ENCODE assay signal across 8 cellular contexts in the genomic region with DNA sequence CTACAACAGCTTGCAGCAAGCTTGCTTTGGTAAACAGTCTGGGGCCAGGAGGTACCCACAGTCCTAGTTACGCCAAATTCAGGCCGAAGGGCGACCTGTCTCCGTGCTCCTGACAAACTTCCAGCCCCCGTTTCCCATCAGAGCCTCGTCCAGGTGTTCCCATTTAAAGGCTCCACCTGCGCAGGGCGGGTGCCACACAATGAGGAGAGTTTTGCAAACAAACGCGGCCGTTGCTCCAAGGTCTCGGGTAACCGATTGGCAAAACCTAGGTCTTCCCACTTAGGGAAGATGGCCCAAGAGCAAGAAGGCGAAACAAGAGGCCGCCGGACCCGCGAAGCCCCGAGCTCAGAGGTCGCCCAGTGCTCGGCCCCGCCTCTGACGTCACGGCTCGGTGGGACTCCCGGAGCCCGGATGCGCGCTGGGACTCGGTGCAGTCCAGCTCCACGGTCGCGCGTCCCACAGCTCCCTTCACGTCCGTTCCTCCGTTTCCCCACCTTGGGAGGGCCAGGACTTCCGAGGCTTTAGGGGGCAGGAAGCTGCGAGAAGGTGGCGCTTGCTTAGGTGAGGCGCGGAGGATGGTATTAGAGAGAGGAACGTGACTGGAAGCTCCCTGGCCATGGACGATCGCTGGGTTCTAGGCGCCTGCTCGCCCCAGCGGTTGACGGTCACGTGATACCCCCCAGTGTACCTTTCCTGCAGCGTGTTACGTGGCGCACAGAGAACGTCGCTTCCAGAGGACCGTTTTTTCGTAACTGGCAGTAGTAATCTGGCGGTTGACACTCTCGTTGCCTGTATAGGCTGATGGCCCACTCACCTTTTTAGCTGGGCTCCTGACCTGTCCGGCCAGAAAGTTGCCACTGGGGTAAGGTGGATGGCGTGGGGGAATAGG. TPM values are rescaled to one million over a fixed set of nuclear protein-coding genes. Genes with fewer than 3 reads are reported as not detected.
DNase-seq lines count a peak whose midpoint lies in the region; ATAC-seq and TF ChIP-seq lines count a peak whose summit lies in the region.

No MANE protein-coding gene starts in this region.

- peaks cover 25% of the 10 kb centered on the region for H3K4me1 Mint-ChIP-seq in CD14-positive monocyte
- peaks cover 6% of the 10 kb centered on the region for H3K4me1 Mint-ChIP-seq in activated CD8-positive, alpha-beta T cell treated with anti-CD3 and anti-CD28 coated beads, Interleukin-2, amount 10 ng/mL, durations not matched to agents 7 days and 5 days (ENCODE audit: low read depth)
- peaks cover 15 to 38% (median 19%) of the 10 kb centered on the region in 3 donors for H3K4me1 Mint-ChIP-seq in naive B cell

- H3K4me1 ChIP-seq in Karpas-422 (ENCODE audit: low read length), result peaks cover 28% of the 10 kb centered on the region
- peaks cover 4% of the 10 kb centered on the region for H3K4me1 ChIP-seq in effector memory CD4-positive, alpha-beta T cell (ENCODE audit: control insufficient read depth, insufficient read depth, low read length, poor library complexity, severe bottlenecking)

- H3K9me3 ChIP-seq in Karpas-422 (ENCODE audit: low read length), result no peaks in the 10 kb centered on the region
- H3K9me3 ChIP-seq in effector memory CD4-positive, alpha-beta T cell (ENCODE audit: control insufficient read depth, low read length), result no peaks in the 10 kb centered on the region

- DNase-seq in CD14-positive monocyte (ENCODE audit: low spot score) (peak; percentile 78), Karpas-422 (peak; percentile 87), naive B cell (peak; percentile 62), UCSD-AML1 (lab: John Stamatoyannopoulos, UW; ENCODE audit: unreplicated experiment) (no peak)
- peak; percentile 84 for DNase-seq in activated CD8-positive, alpha-beta T cell treated with anti-CD3 and anti-CD28 coated beads, Interleukin-2, amount 10 ng/mL, durations not matched to agents 7 days and 5 days
- DNase-seq in effector memory CD4-positive, alpha-beta T cell, result peak; percentile 34 to 60 (median 35)
- DNase-seq in stimulated activated naive CD4-positive, alpha-beta T cell (lab: John Stamatoyannopoulos, UW), result peak; percentile 31 to 64 (median 50)

- ATAC-seq in GM21390 (IDR thresholded peaks at IDR 0.05; ENCODE audit: unreplicated experiment) (peak; percentile 71), naive B cell (ENCODE audit: low read depth in 2 of 2) (peak; percentile 89 to 90)
- ATAC-seq in activated CD8-positive, alpha-beta T cell treated with anti-CD3 and anti-CD28 coated beads, Interleukin-2, amount 10 ng/mL, durations not matched to agents 7 days and 5 days, result peak; percentile 94

- peak overlapping the region; percentile 74 for H3K9ac ChIP-seq in Karpas-422 (ENCODE audit: low read length)

- H3K4me3 Mint-ChIP-seq in CD14-positive monocyte (peak overlapping the region; percentile 83 to 91), naive B cell (peak overlapping the region; percentile 81 to 94 (median 90))
- H3K4me3 Mint-ChIP-seq in activated CD8-positive, alpha-beta T cell treated with anti-CD3 and anti-CD28 coated beads, Interleukin-2, amount 10 ng/mL, durations not matched to agents 7 days and 5 days, result peak overlapping the region; percentile 82

- TF ChIP-seq CTCF in CD14-positive monocyte (IDR thresholded peaks at IDR 0.05), result no peak

- H3K4me2 ChIP-seq in Karpas-422 (ENCODE audit: low read depth, low read length, poor library complexity, severe bottlenecking), result peak overlapping the region; percentile 79

- CTCF ChIA-PET in activated CD8-positive, alpha-beta T cell treated with anti-CD3 and anti-CD28 coated beads, Interleukin-2, amount 10 ng/mL, durations not matched to agents 7 days and 5 days (lab: Charles Lee), result interaction anchor here (1.0 to 1.3 kb wide), 2 partner anchors 23 to 131 kb away, joined by 3 read pairs; no protein-coding TSS in a partner anchor

- peaks cover 0 to 15% (median 9%) of the 10 kb centered on the region in 3 donors for H3K27me3 Mint-ChIP-seq in CD14-positive monocyte (ENCODE audit: low read depth in 3 of 3)
- peaks cover 2% of the 10 kb centered on the region for H3K27me3 Mint-ChIP-seq in activated CD8-positive, alpha-beta T cell treated with anti-CD3 and anti-CD28 coated beads, Interleukin-2, amount 10 ng/mL, durations not matched to agents 7 days and 5 days (ENCODE audit: low read depth)
- no peaks in the 10 kb centered on the region for H3K27me3 Mint-ChIP-seq in naive B cell

- peak overlapping the region; percentile 97 for H2AFZ ChIP-seq in Karpas-422 (ENCODE audit: low read length)

- POLR2A ChIA-PET in activated CD8-positive, alpha-beta T cell treated with anti-CD3 and anti-CD28 coated beads, Interleukin-2, amount 10 ng/mL, durations not matched to agents 7 days and 5 days (lab: Charles Lee), result interaction anchor here (0.6 to 4.6 kb wide), 8 partner anchors 9 to 42 kb away, joined by 3 to 46 read pairs (median 7); a partner anchor contains a TSS

- H3K79me2 ChIP-seq in Karpas-422 (ENCODE audit: low read length), result 0 out of 2 replicates have a peak, but pooled peaks cover 4% of the 10 kb centered on the region

- H3K36me3 Mint-ChIP-seq in CD14-positive monocyte (no peaks in the 10 kb centered on the region), naive B cell (no peaks in the 10 kb centered on the region)
- H3K36me3 Mint-ChIP-seq in activated CD8-positive, alpha-beta T cell treated with anti-CD3 and anti-CD28 coated beads, Interleukin-2, amount 10 ng/mL, durations not matched to agents 7 days and 5 days (ENCODE audit: low read depth), result peaks cover 3% of the 10 kb centered on the region

- H3K9me3 Mint-ChIP-seq in CD14-positive monocyte, result peaks cover 0 to 2% (median 0%) of the 10 kb centered on the region in 7 donors
- H3K9me3 Mint-ChIP-seq in activated CD8-positive, alpha-beta T cell treated with anti-CD3 and anti-CD28 coated beads, Interleukin-2, amount 10 ng/mL, durations not matched to agents 7 days and 5 days (ENCODE audit: insufficient read depth), result no peaks in the 10 kb centered on the region
- no peaks in the 10 kb centered on the region for H3K9me3 Mint-ChIP-seq in naive B cell

- peak overlapping the region; percentile 37 for H3K27ac ChIP-seq in Karpas-422 (ENCODE audit: low read length)
- H3K27ac ChIP-seq in effector memory CD4-positive, alpha-beta T cell (ENCODE audit: insufficient read depth, low read length, poor library complexity, severe bottlenecking), result peak overlapping the region; percentile 62

- H3K4me3 ChIP-seq in Karpas-422 (ENCODE audit: low read length), result peak overlapping the region; percentile 68
- peak overlapping the region; percentile 62 for H3K4me3 ChIP-seq in effector memory CD4-positive, alpha-beta T cell (ENCODE audit: insufficient read depth, low read depth, low read length, poor library complexity, severe bottlenecking)

- H3K36me3 ChIP-seq in Karpas-422 (ENCODE audit: insufficient read depth, low read length), result no peaks in the 10 kb centered on the region
- no peaks in the 10 kb centered on the region for H3K36me3 ChIP-seq in effector memory CD4-positive, alpha-beta T cell (ENCODE audit: control insufficient read depth, insufficient read depth, low read length)

- H3K27me3 ChIP-seq in Karpas-422 (ENCODE audit: low read length), result no peaks in the 10 kb centered on the region
- no peaks in the 10 kb centered on the region for H3K27me3 ChIP-seq in effector memory CD4-positive, alpha-beta T cell (replicated peaks; ENCODE audit: control insufficient read depth, insufficient read depth, low read length, poor library complexity, severe bottlenecking)

- H3K9me2 ChIP-seq in Karpas-422 (replicated peaks; ENCODE audit: insufficient read depth, low read length), result no peaks in the 10 kb centered on the region

- H3K27ac Mint-ChIP-seq in CD14-positive monocyte, result peak overlapping the region in 6 of 7 donors; percentile 35 to 90 (median 68)
- peak overlapping the region; percentile 92 for H3K27ac Mint-ChIP-seq in activated CD8-positive, alpha-beta T cell treated with anti-CD3 and anti-CD28 coated beads, Interleukin-2, amount 10 ng/mL, durations not matched to agents 7 days and 5 days
- peak overlapping the region; percentile 89 to 97 (median 93) for H3K27ac Mint-ChIP-seq in naive B cell

- H4K20me1 ChIP-seq in Karpas-422 (ENCODE audit: insufficient read depth, low read depth, low read length), result no peaks in the 10 kb centered on the region

- intact Hi-C loops in CD14-positive monocyte (cut with micrococcal nuclease), result loop anchor here (5.0 kb wide), 2 partner anchors 34 to 36 kb away; no protein-coding TSS in a partner anchor

RNA-seq across cellular contexts. Expression of a gene that starts 41.8 kb away (rescaled TPM):
- polyA plus RNA-seq in CD14-positive monocyte (10 to 100 TPM; 15.2 to 17.1 TPM), naive B cell (ENCODE audit: low read depth in 6 of 6) (10 to 100 TPM; 54.5 to 83.5 (median 68.2) TPM)
- total RNA-seq in Karpas-422 (2014; rRNA removed; shearing (Covaris generic); ENCODE audit: low replicate concordance), result 45.1 and 61.1 TPM in 2 replicates
- total RNA-seq in activated CD8-positive, alpha-beta T cell treated with anti-CD3 and anti-CD28 coated beads, Interleukin-2, amount 10 ng/mL, durations not matched to agents 7 days and 5 days, result 10 to 100 TPM; 52.9 to 53.4 TPM
